ENCODE assay signal across 34 cellular contexts in the genomic region with DNA sequence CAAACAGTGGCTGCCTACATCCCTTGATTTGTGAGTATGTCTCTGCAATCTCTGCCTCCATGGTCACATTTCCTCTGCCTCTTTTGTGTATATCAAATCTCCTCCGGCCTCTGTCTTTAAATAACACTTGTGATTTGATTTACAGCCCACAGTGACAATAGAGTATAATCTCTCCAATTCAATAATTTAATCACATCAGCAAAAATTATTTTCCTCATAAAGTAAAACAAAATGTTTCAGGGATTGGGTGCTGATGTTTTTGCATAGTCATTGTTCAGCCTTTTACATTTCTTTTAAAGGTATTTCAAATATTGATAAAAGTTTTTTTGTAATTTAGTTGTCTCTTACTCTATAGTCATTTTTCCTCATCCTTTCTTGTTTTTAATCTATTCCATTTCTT.
"Had no signal": no experiment of that assay in that cellular context is flagged by ENCODE, and none has a peak within 500 bp of the region (broad histone marks: within the 10 kb centered on the region; RNA-seq: fewer than 3 reads in every experiment).

No MANE protein-coding gene starts in this region.

- DNase-seq: activated B cell treated with CpG ODN at 0.5 μM for 24 hours; activated CD4-positive, alpha-beta T cell treated with anti-CD3 and anti-CD28 coated beads for 48 hours; activated CD4-positive, alpha-beta T cell treated with anti-CD3 and anti-CD28 coated beads, Interleukin-2, amount 50 U/mL, for 1 hour; activated CD4-positive, alpha-beta T cell treated with anti-CD3 and anti-CD28 coated beads, Interleukin-2, amount 50 U/mL, for 48 hours; activated CD8-positive, alpha-beta memory T cell treated with anti-CD3 and anti-CD28 coated beads for 24 hours; activated CD8-positive, alpha-beta T cell treated with anti-CD3 and anti-CD28 coated beads for 36 hours; activated effector memory CD4-positive, alpha-beta T cell treated with Interleukin-2 at 50 U/mL for 16 hours; activated gamma-delta T cell treated with Interleukin-2 at 50 U/mL for 16 hours; activated naive CD4-positive, alpha-beta T cell treated with anti-CD3 and anti-CD28 coated beads, Interleukin-2, amount 50 U/mL, for 16 hours; activated naive CD4-positive, alpha-beta T cell treated with Interleukin-2 at 50 U/mL for 16 hours; activated T-cell treated with anti-CD3 and anti-CD28 coated beads, Interleukin-2, amount 50 U/mL, for 4 hours; amniotic stem cell; anterior cingulate cortex; brain microvascular endothelial cell; dorsolateral prefrontal cortex; effector memory CD4-positive, alpha-beta T cell; endodermal cell; erythroblast; foreskin keratinocyte; gastrocnemius medialis; glutamatergic neuron; heart left ventricle; T1000; WERI-Rb-1 had no signal

- H3K4me3 ChIP-seq: coronary artery, dorsolateral prefrontal cortex, esophagus muscularis mucosa, gastrocnemius medialis, heart left ventricle had no signal

- FAIRE-seq: astrocyte, bronchial epithelial cell had no signal

- H3K27ac Mint-ChIP-seq: activated B cell treated with CpG ODN at 0.5 μM for 24 hours; activated CD8-positive, alpha-beta T cell treated with anti-CD3 and anti-CD28 coated beads for 36 hours; activated naive CD8-positive, alpha-beta T cell; activated T-helper 17 cell treated with anti-CD3 and anti-CD28 coated beads, Interleukin-2, amount 50 U/mL, for 72 hours; dendritic cell treated with granulocyte-macrophage colony-stimulating factor and Interleukin-4, amounts not matched to agents 40 ng/mL and 50 ng/mL, for 4 days; endodermal cell; T-helper 2 cell treated with Interferon-gamma antibody and Interleukin-4, amounts not matched to agents 5 μg/mL and 100 μg/mL, for 36 hours had no signal

- H3K4me1 ChIP-seq: esophagus muscularis mucosa, foreskin keratinocyte, gastrocnemius medialis, heart left ventricle had no signal

- H3K36me3 Mint-ChIP-seq: activated naive CD8-positive, alpha-beta T cell had no signal

- H3K4me1 Mint-ChIP-seq: activated B cell treated with CpG ODN at 0.5 μM for 24 hours; activated T-helper 17 cell treated with anti-CD3 and anti-CD28 coated beads, Interleukin-2, amount 50 U/mL, for 72 hours; central memory CD8-positive, alpha-beta T cell had no signal

- ATAC-seq: activated CD4-positive, CD25-positive, alpha-beta regulatory T cell treated with anti-CD3 and anti-CD28 coated beads, Interleukin-2, amount 50 U/mL, for 24 hours; activated CD8-positive, alpha-beta T cell treated with anti-CD3 and anti-CD28 coated beads for 36 hours; activated T-cell treated with anti-CD3 and anti-CD28 coated beads, Interleukin-2, amount 50 U/mL, for 4 hours; activated T-helper 17 cell treated with anti-CD3 and anti-CD28 coated beads, Interleukin-2, amount 50 U/mL, for 72 hours; foreskin keratinocyte; gastrocnemius medialis; heart left ventricle had no signal

- H3K27ac ChIP-seq: brain microvascular endothelial cell, coronary artery, dorsolateral prefrontal cortex, esophagus muscularis mucosa, foreskin keratinocyte, gastrocnemius medialis, heart left ventricle, WERI-Rb-1 had no signal

- H3K27me3 ChIP-seq: brain microvascular endothelial cell, dorsolateral prefrontal cortex, esophagus muscularis mucosa, foreskin keratinocyte, gastrocnemius medialis, heart left ventricle had no signal

- H3K4me3 Mint-ChIP-seq: activated B cell treated with CpG ODN at 0.5 μM for 24 hours; activated CD8-positive, alpha-beta T cell treated with anti-CD3 and anti-CD28 coated beads for 36 hours; activated naive CD8-positive, alpha-beta T cell; activated T-cell treated with anti-CD3 and anti-CD28 coated beads, Interleukin-2, amount 50 U/mL, for 4 hours; activated T-helper 17 cell treated with anti-CD3 and anti-CD28 coated beads, Interleukin-2, amount 50 U/mL, for 72 hours; central memory CD8-positive, alpha-beta T cell; dendritic cell treated with granulocyte-macrophage colony-stimulating factor and Interleukin-4, amounts not matched to agents 40 ng/mL and 50 ng/mL, for 4 days; endodermal cell; T-helper 2 cell treated with Interferon-gamma antibody and Interleukin-4, amounts not matched to agents 5 μg/mL and 100 μg/mL, for 36 hours had no signal

- H3K27me3 Mint-ChIP-seq: activated B cell treated with CpG ODN at 0.5 μM for 24 hours; activated CD8-positive, alpha-beta T cell treated with anti-CD3 and anti-CD28 coated beads for 36 hours; activated naive CD8-positive, alpha-beta T cell; activated T-helper 17 cell treated with anti-CD3 and anti-CD28 coated beads, Interleukin-2, amount 50 U/mL, for 72 hours; central memory CD8-positive, alpha-beta T cell; dendritic cell treated with granulocyte-macrophage colony-stimulating factor and Interleukin-4, amounts not matched to agents 40 ng/mL and 50 ng/mL, for 4 days had no signal

- H3K9me3 ChIP-seq: esophagus muscularis mucosa, gastrocnemius medialis, heart left ventricle had no signal

- H3K9me3 Mint-ChIP-seq: dendritic cell treated with granulocyte-macrophage colony-stimulating factor and Interleukin-4, amounts not matched to agents 40 ng/mL and 50 ng/mL, for 4 days; endodermal cell had no signal

- H3K36me3 ChIP-seq: brain microvascular endothelial cell, esophagus muscularis mucosa, gastrocnemius medialis, heart left ventricle, WERI-Rb-1 had no signal
